ENCODE assay signal across 9 cellular contexts in genomic region chr1:61244114-61244513, GRCh38.
A peak's percentile ranks its signal among the peaks of the same experiment; 100 is the strongest.
DNase-seq lines count a peak whose midpoint lies in the region; ATAC-seq, FAIRE-seq and TF ChIP-seq lines count a peak whose summit lies in the region.
"Had no signal": no experiment of that assay in that cellular context is flagged by ENCODE, and none has a peak within 500 bp of the region (broad histone marks: within the 10 kb centered on the region; RNA-seq: fewer than 3 reads in every experiment).

No MANE protein-coding gene starts in this region.

- H3K4me3 ChIP-seq in endothelial cell of umbilical vein (replicated peaks in 1 of 3; ENCODE audit: insufficient read depth in 1 of 3, low read depth in 1 of 3, low read length in 3 of 3): no peak overlapping the region

- no peaks in the 10 kb centered on the region for H3K36me3 ChIP-seq in endothelial cell of umbilical vein (ENCODE audit: control insufficient read depth in 2 of 2, extremely low read depth in 1 of 2, insufficient read depth in 2 of 2, low read length in 2 of 2)

- peaks cover 5% of the 10 kb centered on the region for H3K27me3 Mint-ChIP-seq in activated T-helper 2 cell treated with anti-CD3 and anti-CD28 coated beads, Interferon-gamma antibody, Interleukin-2, Interleukin-4, amounts not matched to agents 10 μg/mL and 5 μg/mL and 100 μg/mL, durations not matched to agents 14 hours and 24 hours and 36 hours (ENCODE audit: low read depth)

- peak; percentile 7 for DNase-seq in EL
- DNase-seq in NCI-H69 (lab: John Stamatoyannopoulos, UW): peak; percentile 94
- DNase-seq in endothelial cell of umbilical vein (ENCODE audit: low read depth, low spot score): peak; percentile 85
- DNase-seq in omental fat pad (ENCODE audit: low spot score): no peak
- DNase-seq in NCI-H1417 (lab: John Stamatoyannopoulos, UW): no peak
- DNase-seq in NAMALWA (ENCODE audit: low spot score): no peak
- no peak for DNase-seq in GM19238 (ENCODE audit: insufficient read length, low spot score)
- DNase-seq in activated T-helper 2 cell treated with anti-CD3 and anti-CD28 coated beads, Interferon-gamma antibody, Interleukin-2, Interleukin-4, amounts not matched to agents 10 μg/mL and 5 μg/mL and 100 μg/mL, durations not matched to agents 14 hours and 24 hours and 36 hours (ENCODE audit: low spot score): no peak

- no TSS peak for BruUV-seq in endothelial cell of umbilical vein (replicated peaks; lab: Mats Ljungman, UMichigan)

- H3K9me3 ChIP-seq in endothelial cell of umbilical vein (replicated peaks; ENCODE audit: control insufficient read depth, insufficient read depth, low read length): no peaks in the 10 kb centered on the region

- H3K27me3 ChIP-seq in endothelial cell of umbilical vein (ENCODE audit: control insufficient read depth in 2 of 2, insufficient read depth in 2 of 2, low read length in 2 of 2): no peaks in the 10 kb centered on the region

- TF ChIP-seq CTCF in endothelial cell of umbilical vein (IDR thresholded peaks at IDR 0.05; ENCODE audit: extremely low read depth in 1 of 2, insufficient read depth in 1 of 2, low read depth in 1 of 2, low read length in 2 of 2) (no peak), omental fat pad (IDR thresholded peaks at IDR 0.05) (no peak)

- no peaks in the 10 kb centered on the region for H3K9me3 Mint-ChIP-seq in activated T-helper 2 cell treated with anti-CD3 and anti-CD28 coated beads, Interferon-gamma antibody, Interleukin-2, Interleukin-4, amounts not matched to agents 10 μg/mL and 5 μg/mL and 100 μg/mL, durations not matched to agents 14 hours and 24 hours and 36 hours
- H3K9me3 Mint-ChIP-seq: activated naive CD4-positive, alpha-beta T cell treated with anti-CD3 and anti-CD28 coated beads, Interleukin-2, amount 50 U/mL, for 72 hours had no signal

- no peak overlapping the region for H3K9ac ChIP-seq in endothelial cell of umbilical vein (replicated peaks; ENCODE audit: extremely low read depth, insufficient read depth, low read length)

- H3K36me3 Mint-ChIP-seq in activated T-helper 2 cell treated with anti-CD3 and anti-CD28 coated beads, Interferon-gamma antibody, Interleukin-2, Interleukin-4, amounts not matched to agents 10 μg/mL and 5 μg/mL and 100 μg/mL, durations not matched to agents 14 hours and 24 hours and 36 hours (ENCODE audit: low read depth): no peaks in the 10 kb centered on the region
- H3K36me3 Mint-ChIP-seq: activated naive CD4-positive, alpha-beta T cell treated with anti-CD3 and anti-CD28 coated beads, Interleukin-2, amount 50 U/mL, for 72 hours had no signal

- H3K4me1 Mint-ChIP-seq in activated T-helper 2 cell treated with anti-CD3 and anti-CD28 coated beads, Interferon-gamma antibody, Interleukin-2, Interleukin-4, amounts not matched to agents 10 μg/mL and 5 μg/mL and 100 μg/mL, durations not matched to agents 14 hours and 24 hours and 36 hours (ENCODE audit: low read depth): no peaks in the 10 kb centered on the region

- no peaks in the 10 kb centered on the region for H3K79me2 ChIP-seq in endothelial cell of umbilical vein (ENCODE audit: control insufficient read depth, insufficient read depth, low read length)

- no peak overlapping the region for H3K27ac ChIP-seq in endothelial cell of umbilical vein (ENCODE audit: insufficient read depth, low read depth, low read length)

- H3K4me1 ChIP-seq in endothelial cell of umbilical vein (ENCODE audit: control insufficient read depth, extremely low read depth, insufficient read depth, low read length): peaks cover 6% of the 10 kb centered on the region

- no peak overlapping the region for H3K27ac Mint-ChIP-seq in activated T-helper 2 cell treated with anti-CD3 and anti-CD28 coated beads, Interferon-gamma antibody, Interleukin-2, Interleukin-4, amounts not matched to agents 10 μg/mL and 5 μg/mL and 100 μg/mL, durations not matched to agents 14 hours and 24 hours and 36 hours
- H3K27ac Mint-ChIP-seq: activated naive CD4-positive, alpha-beta T cell treated with anti-CD3 and anti-CD28 coated beads, Interleukin-2, amount 50 U/mL, for 72 hours had no signal

- POLR2A ChIA-PET in endothelial cell of umbilical vein (lab: Charles Lee): no interaction called here

- H3K4me2 ChIP-seq in endothelial cell of umbilical vein (ENCODE audit: insufficient read depth, low read length): no peak overlapping the region

- intact Hi-C loops in endothelial cell of umbilical vein (cut with micrococcal nuclease): no loop called here
- intact Hi-C loops in activated T-helper 2 cell treated with anti-CD3 and anti-CD28 coated beads, Interferon-gamma antibody, Interleukin-2, Interleukin-4, amounts not matched to agents 10 μg/mL and 5 μg/mL and 100 μg/mL, durations not matched to agents 14 hours and 24 hours and 36 hours (cut with micrococcal nuclease): no loop called here

- H2AFZ ChIP-seq in endothelial cell of umbilical vein (ENCODE audit: low read depth, low read length): no peak overlapping the region

- no peak for FAIRE-seq in endothelial cell of umbilical vein (lab: Jason Lieb, UNC)

- CTCF ChIA-PET in endothelial cell of umbilical vein (lab: Charles Lee): interaction anchor here (1.0 to 4.0 kb wide), 4 partner anchors 11 to 194 kb away, joined by 3 to 15 read pairs (median 3); no protein-coding TSS in a partner anchor

- no peaks in the 10 kb centered on the region for H4K20me1 ChIP-seq in endothelial cell of umbilical vein (replicated peaks; ENCODE audit: control insufficient read depth, extremely low read depth, insufficient read depth, low read length)

- dilution Hi-C loops in endothelial cell of umbilical vein (cut with MboI; ENCODE audit: extremely low pct_ligation_motif_present, low sequenced_read_pairs): no loop called here

- H3K9me1 ChIP-seq in endothelial cell of umbilical vein (replicated peaks; ENCODE audit: control insufficient read depth, extremely low read depth, insufficient read depth, low read length): no peaks in the 10 kb centered on the region

- TF ChIP-seq POLR2A in endothelial cell of umbilical vein (IDR thresholded peaks at IDR 0.05; ENCODE audit: low read depth, low read length): no peak

- no peak overlapping the region for H3K4me3 Mint-ChIP-seq in activated T-helper 2 cell treated with anti-CD3 and anti-CD28 coated beads, Interferon-gamma antibody, Interleukin-2, Interleukin-4, amounts not matched to agents 10 μg/mL and 5 μg/mL and 100 μg/mL, durations not matched to agents 14 hours and 24 hours and 36 hours (ENCODE audit: low read depth)

- ATAC-seq in omental fat pad (ENCODE audit: low FRiP score): peak; percentile 58

TF ChIP-seq in endothelial cell of umbilical vein, 7 proteins besides CTCF, POLR2A, EP300 and RAD21:
- TF ChIP-seq MAX (IDR thresholded peaks at IDR 0.05; ENCODE audit: insufficient read depth, insufficient read length): no peak
- peak; percentile 64 for TF ChIP-seq FOS (IDR thresholded peaks at IDR 0.05; ENCODE audit: borderline replicate concordance, insufficient read depth, low read length)
- peak; percentile 65 for TF ChIP-seq GATA2 (IDR thresholded peaks at IDR 0.05; ENCODE audit: insufficient read depth, insufficient read length, low read depth, low read length)
- peak; percentile 16 for TF ChIP-seq JUN (IDR thresholded peaks at IDR 0.05; ENCODE audit: borderline replicate concordance, insufficient read depth, insufficient read length, low read depth)
- no peak for TF ChIP-seq EZH2 (IDR thresholded peaks at IDR 0.05; ENCODE audit: borderline replicate concordance, low read depth, low read length, severe bottlenecking)
- no peak for TF ChIP-seq POLR2AphosphoS5 (IDR thresholded peaks at IDR 0.05; ENCODE audit: insufficient read depth, low read depth, low read length)

Comparison
In these comparisons a context has a peak if more than half of its experiments do, and no peak if none do; other contexts are left out.
1. DNase-seq: peak in EL (single experiment), NCI-H69 (single experiment) and endothelial cell of umbilical vein (single experiment); none in omental fat pad (single experiment), NCI-H1417 (0 of 3), NAMALWA (single experiment), GM19238 (single experiment) and activated T-helper 2 cell treated with anti-CD3 and anti-CD28 coated beads, Interferon-gamma antibody, Interleukin-2, Interleukin-4, amounts not matched to agents 10 μg/mL and 5 μg/mL and 100 μg/mL, durations not matched to agents 14 hours and 24 hours and 36 hours (single experiment).